Comparison of ENCODE assay signal across 13 cellular contexts in the genomic region with DNA sequence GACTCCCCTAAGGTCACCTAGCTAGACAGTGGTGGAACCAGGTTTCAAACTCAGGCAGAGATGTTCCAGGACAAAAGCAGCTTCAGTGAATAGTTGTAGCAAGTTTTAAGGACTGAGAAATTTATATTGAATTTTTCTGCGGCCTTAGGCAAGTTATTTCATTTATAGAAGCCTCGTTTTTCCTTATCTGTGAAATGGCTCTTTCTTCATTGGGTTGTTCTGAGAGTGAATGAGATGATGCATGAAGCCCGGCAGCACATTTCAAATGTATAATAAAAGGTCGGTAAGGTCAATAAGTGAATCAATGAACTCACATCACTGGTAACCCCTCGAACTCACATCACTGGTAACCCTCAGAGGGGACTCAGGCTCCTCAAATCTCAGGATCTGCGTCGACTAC. TPM values are rescaled to one million over a fixed set of nuclear protein-coding genes. Genes with fewer than 3 reads are reported as not detected.
DNase-seq lines count a peak whose midpoint lies in the region; ATAC-seq, FAIRE-seq and TF ChIP-seq lines count a peak whose summit lies in the region.
"Had no signal": no experiment of that assay in that cellular context is flagged by ENCODE, and none has a peak within 500 bp of the region (broad histone marks: within the 10 kb centered on the region; RNA-seq: fewer than 3 reads in every experiment).

No MANE protein-coding gene starts in this region.

- H4K20me1 ChIP-seq in BLaER1 treated with 17β-estradiol and CSF1 and Interleukin-3, amounts not matched to agents 10 nM and 100 nM, result peaks cover 0 to 56% (median 0%) of the 10 kb centered on the region in 11 experiments; a peak in 10 of 22 replicates
- H4K20me1 ChIP-seq in GM23338 (replicated peaks; ENCODE audit: insufficient read depth) (no peaks in the 10 kb centered on the region), K562 (replicated peaks; ENCODE audit: control insufficient read depth, insufficient read depth, low read length) (0 out of 2 replicates have a peak, but pooled peaks cover 4% of the 10 kb centered on the region)

- TF ChIP-seq POLR2A in K562 (conservative IDR thresholded peaks at IDR 0.05), result no peak

- ATAC-seq in GM23338 (no peak), K562 (no peak), GM19351 (IDR thresholded peaks at IDR 0.05; ENCODE audit: unreplicated experiment) (no peak)
- ATAC-seq: esophagus mucosa had no signal

- POLR2A ChIA-PET in K562 (lab: Yijun Ruan, JAX), result interaction anchor here (0.6 to 7.5 kb wide), 12 partner anchors 8 to 559 kb away, joined by 3 to 116 read pairs (median 4); no protein-coding TSS in a partner anchor

- H3K4me1 Mint-ChIP-seq in GM23338, result peaks cover 3% of the 10 kb centered on the region

- H3F3A ChIP-seq in GM23338 (replicated peaks; ENCODE audit: low read depth), result no peaks in the 10 kb centered on the region

- H3K27ac Mint-ChIP-seq in GM23338, result no peak overlapping the region

- H3K36me3 Mint-ChIP-seq in GM23338 (ENCODE audit: low read depth), result no peaks in the 10 kb centered on the region

- H3K27me3 ChIP-seq in BLaER1 treated with 17β-estradiol and CSF1 and Interleukin-3, amounts not matched to agents 10 nM and 100 nM, result peaks cover 30 to 89% (median 47%) of the 10 kb centered on the region in 11 experiments
- peaks cover 45% of the 10 kb centered on the region for H3K27me3 ChIP-seq in GM23338 (ENCODE audit: insufficient read depth)
- no peaks in the 10 kb centered on the region for H3K27me3 ChIP-seq in K562 (ENCODE audit: control insufficient read depth in 2 of 2, insufficient read depth in 2 of 2, low read length in 2 of 2)
- H3K27me3 ChIP-seq in parathyroid adenoma (ENCODE audit: control insufficient read depth, insufficient read depth, low read length), result no peaks in the 10 kb centered on the region
- H3K27me3 ChIP-seq in WERI-Rb-1 (ENCODE audit: insufficient read depth, low read depth, severe bottlenecking), result no peaks in the 10 kb centered on the region
- H3K27me3 ChIP-seq: thyroid gland had no signal

- peak overlapping the region; percentile 85 to 100 (median 98) for H3K4me2 ChIP-seq in BLaER1 treated with 17β-estradiol and CSF1 and Interleukin-3, amounts not matched to agents 10 nM and 100 nM
- H3K4me2 ChIP-seq in GM23338 (no peak overlapping the region), K562 (ENCODE audit: insufficient read depth, low read length) (peak overlapping the region; percentile 91), parathyroid adenoma (ENCODE audit: low read length) (peak overlapping the region; percentile 4)

- no peak for TF ChIP-seq CTCF in GM23338 (conservative IDR thresholded peaks at IDR 0.05; ENCODE audit: low read depth in 2 of 2)
- no peak for TF ChIP-seq CTCF in K562 (IDR thresholded peaks at IDR 0.05 in 2 of 3, conservative IDR thresholded peaks at IDR 0.05 in 1 of 3; ENCODE audit: insufficient read depth in 2 of 3, low read depth in 1 of 3, low read length in 3 of 3)
- TF ChIP-seq CTCF in parathyroid adenoma (IDR thresholded peaks at IDR 0.05), result no peak
- no peak for TF ChIP-seq CTCF in WERI-Rb-1 (IDR thresholded peaks at IDR 0.05; ENCODE audit: low read depth, low read length)

- H3K9me2 ChIP-seq in GM23338 (ENCODE audit: insufficient read depth), result no peaks in the 10 kb centered on the region

- H3K4me3 Mint-ChIP-seq in GM23338, result peak overlapping the region; percentile 71; the same call in 1 of the 3 replicates

- 52% methylated on average over 7 of the region's 7 CpGs for WGBS in K562 (ENCODE audit: insufficient coverage, low coverage, missing lambda C conversion rate)

- H3K9ac ChIP-seq in BLaER1 treated with 17β-estradiol and CSF1 and Interleukin-3, amounts not matched to agents 10 nM and 100 nM, result no peak overlapping the region
- H3K9ac ChIP-seq in K562 (ENCODE audit: insufficient read depth in 1 of 2, low read depth in 2 of 2, low read length in 2 of 2) (peak overlapping the region; percentile 22 to 86; a peak in 3 of 4 replicates), parathyroid adenoma (no peak overlapping the region)

- H3K4me1 ChIP-seq in BLaER1 treated with 17β-estradiol and CSF1 and Interleukin-3, amounts not matched to agents 10 nM and 100 nM, result peaks cover 32 to 47% (median 43%) of the 10 kb centered on the region in 10 experiments
- H3K4me1 ChIP-seq in GM23338 (ENCODE audit: insufficient read depth) (peaks cover 6% of the 10 kb centered on the region; the same call in 1 of the 2 replicates), K562 (replicated peaks in 1 of 2; ENCODE audit: control insufficient read depth in 2 of 2, insufficient read depth in 2 of 2, low read length in 2 of 2) (peaks cover 45 to 57% of the 10 kb centered on the region in 2 experiments), parathyroid adenoma (peaks cover 6% of the 10 kb centered on the region)

- intact Hi-C loops in K562 (cut with micrococcal nuclease), result no loop called here

- no TSS peak for BruUV-seq in K562 (replicated peaks; lab: Mats Ljungman, UMichigan)

- H3K9me1 ChIP-seq in K562 (ENCODE audit: control insufficient read depth, insufficient read depth, low read length), result no peaks in the 10 kb centered on the region

- CTCF ChIA-PET in K562 (lab: Yijun Ruan, JAX; ENCODE audit: low intra/inter-chr PET ratio), result no interaction called here

- no peaks in the 10 kb centered on the region for H3K9me3 ChIP-seq in BLaER1 treated with 17β-estradiol and CSF1 and Interleukin-3, amounts not matched to agents 10 nM and 100 nM (replicated peaks in 1 of 11)
- no peaks in the 10 kb centered on the region for H3K9me3 ChIP-seq in K562 (replicated peaks; ENCODE audit: control insufficient read depth, insufficient read depth, low read depth, low read length)
- H3K9me3 ChIP-seq in parathyroid adenoma (ENCODE audit: control insufficient read depth, low read length), result no peaks in the 10 kb centered on the region
- peaks cover 2% of the 10 kb centered on the region for H3K9me3 ChIP-seq in WERI-Rb-1 (ENCODE audit: severe bottlenecking)
- H3K9me3 ChIP-seq: thyroid gland had no signal

- TF ChIP-seq RAD21 in K562 (CRISPR knock-in tag; conservative IDR thresholded peaks at IDR 0.05 in 1 of 2, IDR thresholded peaks at IDR 0.05 in 1 of 2), result no peak

- H3K36me3 ChIP-seq in BLaER1 treated with 17β-estradiol and CSF1 and Interleukin-3, amounts not matched to agents 10 nM and 100 nM, result no peaks in the 10 kb centered on the region
- H3K36me3 ChIP-seq in GM23338 (ENCODE audit: insufficient read depth) (no peaks in the 10 kb centered on the region), K562 (ENCODE audit: control insufficient read depth, insufficient read depth, low read length) (peaks cover 3% of the 10 kb centered on the region; the same call in 1 of the 3 replicates), parathyroid adenoma (ENCODE audit: control insufficient read depth, insufficient read depth, low read length) (peaks cover 3% of the 10 kb centered on the region), WERI-Rb-1 (no peaks in the 10 kb centered on the region)
- H3K36me3 ChIP-seq: thyroid gland had no signal

- no peak overlapping the region for H2AFZ ChIP-seq in GM23338
- H2AFZ ChIP-seq in K562 (ENCODE audit: low read depth, low read length), result peak overlapping the region; percentile 96
- H2AFZ ChIP-seq in parathyroid adenoma, result no peak overlapping the region

- DNase-seq in GM23338 (ENCODE audit: low spot score), result no peak
- DNase-seq in K562 (ENCODE audit: extremely low read depth in 1 of 4, low spot score in 3 of 4), result no peak
- no peak for DNase-seq in WERI-Rb-1
- DNase-seq in stimulated activated CD8-positive, alpha-beta memory T cell treated with anti-CD3 and anti-CD28 coated beads, Interleukin-4, amount 100 ng/mL, for 48 hours, result no peak
- DNase-seq in NCI-H446 treated with DMSO at 0.1 percent for 48 hours (lab: John Stamatoyannopoulos, UW), result no peak
- DNase-seq: Calu3; NCI-H446; stimulated activated CD4-positive, alpha-beta T cell treated with anti-CD3 and anti-CD28 coated beads, Interleukin-4, amount 100 ng/mL, for 1 hour had no signal

- H3K27me3 Mint-ChIP-seq in GM23338 (ENCODE audit: insufficient read depth, low read depth, poor library complexity), result peaks cover 28% of the 10 kb centered on the region

- H3K79me2 ChIP-seq in GM23338 (replicated peaks; ENCODE audit: insufficient read depth) (no peaks in the 10 kb centered on the region), K562 (ENCODE audit: control insufficient read depth, insufficient read depth, low read length) (peaks cover 45% of the 10 kb centered on the region), parathyroid adenoma (no peaks in the 10 kb centered on the region)

- H3K9me3 Mint-ChIP-seq in GM23338, result no peaks in the 10 kb centered on the region

- TF ChIP-seq EP300 in K562 (IDR thresholded peaks at IDR 0.05; ENCODE audit: low read length), result no peak

- H3K4me3 ChIP-seq in BLaER1 treated with 17β-estradiol and CSF1 and Interleukin-3, amounts not matched to agents 10 nM and 100 nM, result no peak overlapping the region; a peak in 1 of 20 replicates
- H3K4me3 ChIP-seq in GM23338 (no peak overlapping the region), K562 (no peak overlapping the region), parathyroid adenoma (ENCODE audit: low read depth, low read length) (no peak overlapping the region), WERI-Rb-1 (ENCODE audit: low read depth, low read length) (no peak overlapping the region)

- FAIRE-seq in K562 (lab: Jason Lieb, UNC), result no peak

- peak overlapping the region in 2 of 11 experiments; percentile 1 to 47; a peak in 2 of 22 replicates for H3K27ac ChIP-seq in BLaER1 treated with 17β-estradiol and CSF1 and Interleukin-3, amounts not matched to agents 10 nM and 100 nM
- H3K27ac ChIP-seq in GM23338 (ENCODE audit: low read depth) (no peak overlapping the region), K562 (ENCODE audit: extremely low read depth, low read depth, low read length) (peak overlapping the region; percentile 72), parathyroid adenoma (no peak overlapping the region), WERI-Rb-1 (no peak overlapping the region)

- in situ Hi-C loops in K562 (cut with MboI), result no loop called here

RNA-seq across cellular contexts. Expression of a gene that starts 1.1 kb away (rescaled TPM):
- 0.35 and 1.3 TPM in 2 replicates for total RNA-seq in GM23338 (2014; rRNA removed; shearing (Covaris generic))
- 0.23 and 0.64 TPM in 2 replicates for polyA plus RNA-seq in GM23338 (2016; fragmentation: Nextera tagmentation; extraction: Ambion mirVana)
- total RNA-seq in K562 (2011; cell fraction: chromatin; rRNA removed; ENCODE audit: low replicate concordance), result 58.9 and 89.1 TPM in 2 replicates
- 52.6 and 53.0 TPM in 2 replicates for total RNA-seq in K562 (2011; cell fraction: nucleolus; rRNA removed)
- 58.1 and 58.7 TPM in 2 replicates for total RNA-seq in K562 (2011; cell fraction: nucleoplasm; rRNA removed)
- total RNA-seq in K562 (2014; rRNA removed), result 42.5 and 46.2 TPM in 2 replicates
- 34.1 and 34.6 TPM in 2 replicates for total RNA-seq in K562 (2014; rRNA removed; fragmentation: Illumina TruSeq; extraction: Trizol)
- total RNA-seq in K562 (2015; rRNA removed; fragmentation: Illumina TruSeq; extraction: Trizol), result 52.9 and 53.5 TPM in 2 replicates
- total RNA-seq in K562 (2021), result 64.1 and 73.7 TPM in 2 replicates
- 66.7 and 72.1 TPM in 2 replicates for polyA plus RNA-seq in K562 (2011; rRNA removed)
- polyA plus RNA-seq in K562 (2011; cell fraction: cytosol; rRNA removed), result 97.7 and 111 TPM in 2 replicates
- 50.2 and 57.5 TPM in 2 replicates for polyA plus RNA-seq in K562 (2011; cell fraction: nucleus; rRNA removed)
- 80.2 and 117 TPM in 2 replicates for polyA plus RNA-seq in K562 (2012)
- 83.7 and 85.6 TPM in 2 replicates for polyA plus RNA-seq in K562 (2014; fragmentation: Illumina TruSeq; extraction: Trizol)
- polyA plus RNA-seq in K562 (2014; fragmentation: Nextera tagmentation; extraction: Ambion mirVana), result 10 to 100 TPM; 42.0 to 47.8 TPM
- 45.6 and 49.8 TPM in 2 replicates for polyA plus RNA-seq in K562 (2014; rRNA removed)
- 82.0 and 85.1 TPM in 2 replicates for polyA minus RNA-seq in K562 (2011; rRNA and poly(A)+ RNA removed)
- 38.0 and 45.0 TPM in 2 replicates for polyA minus RNA-seq in K562 (2011; cell fraction: cytosol; rRNA and poly(A)+ RNA removed)
- polyA minus RNA-seq in K562 (2011; cell fraction: nucleus; rRNA and poly(A)+ RNA removed), result 26.5 and 45.9 TPM in 2 replicates

Comparison
In these comparisons a context has a peak if more than half of its experiments do, and no peak if none do; other contexts are left out.
1. H3K9ac ChIP-seq: peak in K562 (2 of 2); none in BLaER1 treated with 17β-estradiol and CSF1 and Interleukin-3, amounts not matched to agents 10 nM and 100 nM (0 of 11) and parathyroid adenoma (single experiment).
2. RNA of a gene that starts 1.1 kb away (total RNA-seq): 34.1 to 89.1 TPM in K562; 0.35 to 1.3 TPM in GM23338; every median in the first group is over 10 times any median in the second.